Comparison of ENCODE assay signal across 21 cellular contexts in genomic region chr17:16593356-16594102, GRCh38. TPM values are rescaled to one million over a fixed set of nuclear protein-coding genes. Genes with fewer than 3 reads are reported as not detected.
DNase-seq lines count a peak whose midpoint lies in the region; ATAC-seq lines count a peak whose summit lies in the region.
"Had no signal": no experiment of that assay in that cellular context is flagged by ENCODE, and none has a peak within 500 bp of the region (broad histone marks: within the 10 kb centered on the region; RNA-seq: fewer than 3 reads in every experiment).

No MANE protein-coding gene starts in this region.

- no peak overlapping the region for H3K9ac ChIP-seq in adipocyte (ENCODE audit: low read length)
- H3K9ac ChIP-seq: parathyroid adenoma had no signal

- ATAC-seq in sciatic nerve (peak; percentile 66), HG03095 (IDR thresholded peaks at IDR 0.05; ENCODE audit: unreplicated experiment) (no peak)
- ATAC-seq: activated naive CD4-positive, alpha-beta T cell treated with anti-CD3 and anti-CD28 coated beads, Interleukin-2, amount 50 U/mL, for 72 hours; left lobe of liver; natural killer cell treated with Interleukin-12 subunit alpha and Interleukin-12 subunit beta and Interleukin-15 and Interleukin-18, amount 100 ng/mL, for 72 hours; Right ventricle myocardium inferior had no signal

- peaks cover 7% of the 10 kb centered on the region for H3K4me1 Mint-ChIP-seq in activated T-cell treated with anti-CD3 and anti-CD28 coated beads, Interleukin-2, amount 50 U/mL, for 24 hours (ENCODE audit: low read depth)

- H3K27me3 Mint-ChIP-seq in activated T-cell treated with anti-CD3 and anti-CD28 coated beads, Interleukin-2, amount 50 U/mL, for 24 hours: peaks cover 34% of the 10 kb centered on the region

- H3K4me3 Mint-ChIP-seq in activated T-cell treated with anti-CD3 and anti-CD28 coated beads, Interleukin-2, amount 50 U/mL, for 24 hours: no peak overlapping the region
- H3K4me3 Mint-ChIP-seq: natural killer cell treated with Interleukin-12 subunit alpha and Interleukin-12 subunit beta and Interleukin-15 and Interleukin-18, amount 100 ng/mL, for 72 hours had no signal

- H3K36me3 ChIP-seq in adipocyte (ENCODE audit: control insufficient read depth, insufficient read depth, low read length, severe bottlenecking): no peaks in the 10 kb centered on the region
- H3K36me3 ChIP-seq: sigmoid colon, upper lobe of left lung had no signal

- no peaks in the 10 kb centered on the region for H3K9me3 Mint-ChIP-seq in activated T-cell treated with anti-CD3 and anti-CD28 coated beads, Interleukin-2, amount 50 U/mL, for 24 hours
- H3K9me3 Mint-ChIP-seq: activated naive CD4-positive, alpha-beta T cell treated with anti-CD3 and anti-CD28 coated beads, Interleukin-2, amount 50 U/mL, for 72 hours; natural killer cell treated with Interleukin-12 subunit alpha and Interleukin-12 subunit beta and Interleukin-15 and Interleukin-18, amount 100 ng/mL, for 72 hours had no signal

- H3K36me3 Mint-ChIP-seq in activated T-cell treated with anti-CD3 and anti-CD28 coated beads, Interleukin-2, amount 50 U/mL, for 24 hours (ENCODE audit: low read depth): no peaks in the 10 kb centered on the region
- H3K36me3 Mint-ChIP-seq: natural killer cell treated with Interleukin-12 subunit alpha and Interleukin-12 subunit beta and Interleukin-15 and Interleukin-18, amount 100 ng/mL, for 72 hours had no signal

- peak overlapping the region; percentile 57 for H3K4me3 ChIP-seq in adipocyte (ENCODE audit: low read length)
- H3K4me3 ChIP-seq: sigmoid colon, upper lobe of left lung had no signal

- no peaks in the 10 kb centered on the region for H3K27me3 ChIP-seq in adipocyte (replicated peaks; ENCODE audit: control insufficient read depth, insufficient read depth, low read length)
- H3K27me3 ChIP-seq: sigmoid colon, upper lobe of left lung had no signal

- H3K4me1 ChIP-seq in adipocyte (ENCODE audit: control insufficient read depth, insufficient read depth, low read length): peaks cover 15% of the 10 kb centered on the region
- H3K4me1 ChIP-seq: Caco-2, parathyroid adenoma had no signal

- H3K27ac Mint-ChIP-seq in activated T-cell treated with anti-CD3 and anti-CD28 coated beads, Interleukin-2, amount 50 U/mL, for 24 hours: no peak overlapping the region
- H3K27ac Mint-ChIP-seq: activated naive CD4-positive, alpha-beta T cell treated with anti-CD3 and anti-CD28 coated beads, Interleukin-2, amount 50 U/mL, for 72 hours had no signal

- DNase-seq in SIG-M5 treated with dmso at 0.1 percent for 504 hours (lab: John Stamatoyannopoulos, UW; ENCODE audit: unreplicated experiment) (peak; percentile 8), SIG-M5 (lab: John Stamatoyannopoulos, UW) (no peak), adipocyte (ENCODE audit: low read depth) (peak; percentile 80), fibroblast of peridontal ligament (ENCODE audit: extremely low read depth) (peak; percentile 57), sciatic nerve (ENCODE audit: low spot score) (no peak), midbrain (lab: John Stamatoyannopoulos, UW) (no peak)
- no peak for DNase-seq in activated T-cell treated with anti-CD3 and anti-CD28 coated beads, Interleukin-2, amount 50 U/mL, for 24 hours
- DNase-seq: 8988T; activated CD4-positive, alpha-beta T cell treated with anti-CD3 and anti-CD28 coated beads for 4 hours; Caco-2; DND-41; NCI-H146; NCI-H526; sigmoid colon; upper lobe of left lung had no signal

- H3K9me3 ChIP-seq in adipocyte (ENCODE audit: control insufficient read depth, low read length): no peaks in the 10 kb centered on the region
- H3K9me3 ChIP-seq: sigmoid colon, upper lobe of left lung had no signal

- intact Hi-C loops in sciatic nerve (cut with DNase I): no loop called here

RNA-seq across cellular contexts. Expression of gene ZNF287, which starts 24.5 kb away (rescaled TPM):
- 8.9 TPM for total RNA-seq in sciatic nerve

Comparison
In these comparisons a context has a peak if more than half of its experiments do, and no peak if none do; other contexts are left out.
1. DNase-seq: peak in SIG-M5 treated with dmso at 0.1 percent for 504 hours (single experiment), adipocyte (single experiment) and fibroblast of peridontal ligament (single experiment); none in SIG-M5 (single experiment), sciatic nerve (single experiment), activated T-cell treated with anti-CD3 and anti-CD28 coated beads, Interleukin-2, amount 50 U/mL, for 24 hours (single experiment) and midbrain (single experiment).